Comparison of ENCODE assay signal across 16 cellular contexts in genomic region chr7:30896783-30897617, GRCh38. TPM values are rescaled to one million over a fixed set of nuclear protein-coding genes. Genes with fewer than 3 reads are reported as not detected.
DNase-seq lines count a peak whose midpoint lies in the region; ATAC-seq and TF ChIP-seq lines count a peak whose summit lies in the region.
"Had no signal": no experiment of that assay in that cellular context is flagged by ENCODE, and none has a peak within 500 bp of the region (broad histone marks: within the 10 kb centered on the region; RNA-seq: fewer than 3 reads in every experiment).

No MANE protein-coding gene starts in this region.

- no peak overlapping the region for H3K4me3 ChIP-seq in fibroblast of pulmonary artery (replicated peaks; ENCODE audit: low read depth, low read length)
- H3K4me3 ChIP-seq in mesendoderm (ENCODE audit: low read length), result no peak overlapping the region
- H3K4me3 ChIP-seq: uterus had no signal

- H3K79me1 ChIP-seq in mesendoderm (ENCODE audit: low read length), result no peaks in the 10 kb centered on the region

- H3K27ac Mint-ChIP-seq in activated CD4-positive, alpha-beta memory T cell treated with anti-CD3 and anti-CD28 coated beads, Interleukin-2, amount 10 ng/mL, durations not matched to agents 7 days and 5 days, result no peak overlapping the region
- H3K27ac Mint-ChIP-seq: activated naive CD4-positive, alpha-beta T cell treated with anti-CD3 and anti-CD28 coated beads, Interleukin-2, amount 50 U/mL, for 24 hours had no signal

- in situ Hi-C loops in ACHN (cut with HindIII; ENCODE audit: low pct_ligation_motif_present, low pct_unique_long_range_greater_than_20kb, low sequenced_read_pairs), result no loop called here

- no peak overlapping the region for H4K5ac ChIP-seq in mesendoderm (ENCODE audit: low read length)

- no peak overlapping the region for H3K18ac ChIP-seq in mesendoderm (ENCODE audit: low read length)

- no peak overlapping the region for H3K27ac ChIP-seq in mesendoderm (ENCODE audit: low read depth, low read length)

- no peak overlapping the region for H3K4me2 ChIP-seq in mesendoderm (ENCODE audit: low read length)
- H3K4me2 ChIP-seq: SK-N-SH had no signal

- no CpG with 5 or more reads among the region's 13 CpGs for WGBS in mesendoderm (ENCODE audit: extremely low coverage, insufficient coverage, low lambda C conversion rate)

- TF ChIP-seq CTCF in fibroblast of pulmonary artery (IDR thresholded peaks at IDR 0.05; ENCODE audit: low read length, missing control alignments), result no peak

- H2BK5ac ChIP-seq in mesendoderm (ENCODE audit: low read length), result no peak overlapping the region

- CTCF ChIA-PET in activated CD4-positive, alpha-beta memory T cell treated with anti-CD3 and anti-CD28 coated beads, Interleukin-2, amount 10 ng/mL, durations not matched to agents 7 days and 5 days (lab: Charles Lee), result no interaction called here

- DNase-seq in ACHN, result peak; percentile 31
- peak; percentile 18 for DNase-seq in NCI-H526 treated with DMSO at 0.1 percent for 48 hours (lab: John Stamatoyannopoulos, UW)
- peak; percentile 6 for DNase-seq in fibroblast of pulmonary artery (ENCODE audit: low read depth)
- DNase-seq in mesendoderm, result peak; percentile 33
- DNase-seq in SK-N-DZ (ENCODE audit: low spot score), result no peak
- no peak for DNase-seq in activated CD4-positive, alpha-beta memory T cell treated with anti-CD3 and anti-CD28 coated beads, Interleukin-2, amount 10 ng/mL, durations not matched to agents 7 days and 5 days
- DNase-seq in NCI-H446 treated with DMSO at 0.1 percent for 48 hours (lab: John Stamatoyannopoulos, UW), result no peak
- DNase-seq: DND-41; IMR-90; NCI-H1105 treated with DMSO at 0.1 percent for 48 hours; SK-N-SH; stimulated activated CD4-positive, alpha-beta T cell treated with anti-CD3 and anti-CD28 coated beads, Interleukin-2, amount 100 ng/mL, for 24 hours; uterus had no signal

- H3K4ac ChIP-seq in mesendoderm (ENCODE audit: low read depth, low read length), result no peak overlapping the region

- no peak for ATAC-seq in HG03565 (IDR thresholded peaks at IDR 0.05; ENCODE audit: unreplicated experiment)

- no peaks in the 10 kb centered on the region for H3K9me3 Mint-ChIP-seq in activated CD4-positive, alpha-beta memory T cell treated with anti-CD3 and anti-CD28 coated beads, Interleukin-2, amount 10 ng/mL, durations not matched to agents 7 days and 5 days
- H3K9me3 Mint-ChIP-seq: activated naive CD4-positive, alpha-beta T cell treated with anti-CD3 and anti-CD28 coated beads, Interleukin-2, amount 50 U/mL, for 24 hours; central memory CD8-positive, alpha-beta T cell had no signal

- no peak overlapping the region for H3K4me3 Mint-ChIP-seq in activated CD4-positive, alpha-beta memory T cell treated with anti-CD3 and anti-CD28 coated beads, Interleukin-2, amount 10 ng/mL, durations not matched to agents 7 days and 5 days
- H3K4me3 Mint-ChIP-seq: activated naive CD4-positive, alpha-beta T cell treated with anti-CD3 and anti-CD28 coated beads, Interleukin-2, amount 50 U/mL, for 24 hours; central memory CD8-positive, alpha-beta T cell had no signal

- H3K27me3 ChIP-seq in mesendoderm (ENCODE audit: insufficient read depth, low read length, poor library complexity), result no peaks in the 10 kb centered on the region
- H3K27me3 ChIP-seq: uterus had no signal

- H2BK15ac ChIP-seq in mesendoderm (replicated peaks; ENCODE audit: low read depth), result no peak overlapping the region

- peaks cover 3% of the 10 kb centered on the region for H3K4me1 Mint-ChIP-seq in activated CD4-positive, alpha-beta memory T cell treated with anti-CD3 and anti-CD28 coated beads, Interleukin-2, amount 10 ng/mL, durations not matched to agents 7 days and 5 days
- H3K4me1 Mint-ChIP-seq: activated naive CD4-positive, alpha-beta T cell treated with anti-CD3 and anti-CD28 coated beads, Interleukin-2, amount 50 U/mL, for 24 hours; central memory CD8-positive, alpha-beta T cell had no signal

- H3K79me2 ChIP-seq in mesendoderm (ENCODE audit: control insufficient read depth, insufficient read depth, low read length), result no peaks in the 10 kb centered on the region

- H2AK5ac ChIP-seq in mesendoderm (ENCODE audit: low read length), result no peak overlapping the region

- H3K27me3 Mint-ChIP-seq in activated CD4-positive, alpha-beta memory T cell treated with anti-CD3 and anti-CD28 coated beads, Interleukin-2, amount 10 ng/mL, durations not matched to agents 7 days and 5 days, result peaks cover 3% of the 10 kb centered on the region

- H4K8ac ChIP-seq in mesendoderm (ENCODE audit: low read depth, low read length), result no peak overlapping the region

- no peaks in the 10 kb centered on the region for H3K36me3 ChIP-seq in mesendoderm (ENCODE audit: control insufficient read depth, insufficient read depth, low read length)
- H3K36me3 ChIP-seq: uterus had no signal

- no peak overlapping the region for H2BK120ac ChIP-seq in mesendoderm (ENCODE audit: low read depth, low read length)

- no peak overlapping the region for H3K9ac ChIP-seq in mesendoderm (ENCODE audit: low read length)
- H3K9ac ChIP-seq: SK-N-SH had no signal

- no peaks in the 10 kb centered on the region for H3K36me3 Mint-ChIP-seq in activated CD4-positive, alpha-beta memory T cell treated with anti-CD3 and anti-CD28 coated beads, Interleukin-2, amount 10 ng/mL, durations not matched to agents 7 days and 5 days (ENCODE audit: low read depth)
- H3K36me3 Mint-ChIP-seq: activated naive CD4-positive, alpha-beta T cell treated with anti-CD3 and anti-CD28 coated beads, Interleukin-2, amount 50 U/mL, for 24 hours had no signal

- peaks cover 12% of the 10 kb centered on the region for H3K4me1 ChIP-seq in mesendoderm (ENCODE audit: control insufficient read depth, low read depth, low read length)

- H3K23ac ChIP-seq in mesendoderm (ENCODE audit: low read length), result no peak overlapping the region

- no peak overlapping the region for H3K56ac ChIP-seq in mesendoderm (ENCODE audit: low read length)

- POLR2A ChIA-PET in activated CD4-positive, alpha-beta memory T cell treated with anti-CD3 and anti-CD28 coated beads, Interleukin-2, amount 10 ng/mL, durations not matched to agents 7 days and 5 days (lab: Charles Lee), result no interaction called here

RNA-seq across cellular contexts. Expression of gene AQP1, which starts 14.7 kb away (rescaled TPM):
- not detected for polyA plus RNA-seq in mesendoderm (2013, experiment 1 of 2)
- polyA plus RNA-seq in mesendoderm (2013, experiment 2 of 2), result not detected
- 6.9 and 9.7 TPM in 2 replicates for polyA plus RNA-seq in SK-N-DZ (2014; cell fraction: cytosol; rRNA removed)
- polyA plus RNA-seq in SK-N-DZ (2014; cell fraction: nucleus; rRNA removed), result 3.7 and 8.4 TPM in 2 replicates
- under 1 TPM; 0.18 to 0.25 TPM for total RNA-seq in activated CD4-positive, alpha-beta memory T cell treated with anti-CD3 and anti-CD28 coated beads, Interleukin-2, amount 10 ng/mL, durations not matched to agents 7 days and 5 days

Comparison
In these comparisons a context has a peak if more than half of its experiments do, and no peak if none do; other contexts are left out.
1. DNase-seq: peak in ACHN (single experiment), NCI-H526 treated with DMSO at 0.1 percent for 48 hours (single experiment), fibroblast of pulmonary artery (single experiment) and mesendoderm (single experiment); none in SK-N-DZ (single experiment), activated CD4-positive, alpha-beta memory T cell treated with anti-CD3 and anti-CD28 coated beads, Interleukin-2, amount 10 ng/mL, durations not matched to agents 7 days and 5 days (single experiment) and NCI-H446 treated with DMSO at 0.1 percent for 48 hours (single experiment).